ENCODE assay signal across 1 cellular context in the genomic region with DNA sequence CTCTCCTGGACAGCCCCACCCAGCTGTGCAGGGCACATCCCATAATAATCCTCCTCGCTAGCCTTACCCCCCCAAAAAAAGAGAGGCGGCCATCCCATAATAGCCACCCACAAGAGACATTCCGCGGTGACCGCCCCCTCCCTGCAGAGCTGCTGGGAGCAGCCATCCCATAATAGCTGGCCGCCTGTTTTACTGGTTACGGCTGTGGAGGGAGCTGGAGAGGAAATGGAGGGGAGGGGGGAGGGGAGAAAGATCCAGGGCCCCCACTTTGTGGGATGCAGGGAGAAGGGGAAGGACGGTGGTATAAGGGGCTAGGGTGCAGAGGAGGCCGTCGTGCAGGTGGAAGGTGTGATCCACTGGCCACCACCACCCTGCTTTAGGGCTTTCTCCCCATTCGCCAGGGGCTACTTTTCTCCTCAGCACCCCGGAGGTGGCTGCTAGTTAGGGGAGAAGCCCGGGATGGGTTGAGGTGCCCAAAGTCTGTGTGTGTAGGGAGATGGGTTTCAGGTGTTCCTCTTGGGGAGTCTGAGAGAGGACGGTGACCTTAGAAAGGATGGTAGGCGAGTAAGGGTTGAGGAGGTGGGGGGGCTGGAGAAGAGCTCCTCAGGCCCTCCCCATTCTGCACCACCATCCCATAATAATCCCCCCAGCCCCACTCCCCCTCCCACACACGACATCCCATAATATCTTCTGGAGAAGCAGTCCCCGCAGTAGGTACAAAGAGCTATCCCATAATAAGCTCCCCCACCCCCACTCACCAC.
TF ChIP-seq lines count a peak whose summit lies in the region.

No MANE protein-coding gene starts in this region.

TF ChIP-seq in H1, 55 proteins besides CTCF, POLR2A, EP300 and RAD21:
- TF ChIP-seq RXRA (IDR thresholded peaks at IDR 0.05; ENCODE audit: insufficient read depth, low read depth, low read length): no peak
- 0 out of 2 replicates have a peak, but pooled peaks have one; percentile 32 for TF ChIP-seq TEAD4 (IDR thresholded peaks at IDR 0.05; ENCODE audit: low read depth, low read length)
- TF ChIP-seq RBBP5 (IDR thresholded peaks at IDR 0.05; ENCODE audit: borderline replicate concordance, low read depth, low read length): peak; percentile 88
- no peak for TF ChIP-seq USF2 (IDR thresholded peaks at IDR 0.05; ENCODE audit: low read length)
- peak; percentile 17 for TF ChIP-seq KDM4A (IDR thresholded peaks at IDR 0.05; ENCODE audit: low read depth, low read length, severe bottlenecking)
- no peak for TF ChIP-seq MAX (IDR thresholded peaks at IDR 0.05)
TF ChIP-seq in H1: peak in this region for 3.
